Comparison of ENCODE assay signal across 27 cellular contexts in genomic region chr10:80674809-80675208, GRCh38.
"Had no signal": no experiment of that assay in that cellular context is flagged by ENCODE, and none has a peak within 500 bp of the region (broad histone marks: within the 10 kb centered on the region; RNA-seq: fewer than 3 reads in every experiment).

No MANE protein-coding gene starts in this region.

- H3K27ac ChIP-seq: colonic mucosa, coronary artery, dorsolateral prefrontal cortex, epithelial cell of prostate, esophagus muscularis mucosa, esophagus squamous epithelium, foreskin keratinocyte, gastrocnemius medialis, gastroesophageal sphincter, heart left ventricle, heart right ventricle had no signal

- H3K9me3 ChIP-seq: colonic mucosa, esophagus squamous epithelium, gastrocnemius medialis had no signal

- H3K4me3 ChIP-seq: colonic mucosa, coronary artery, dorsolateral prefrontal cortex, esophagus muscularis mucosa, esophagus squamous epithelium, gastrocnemius medialis, gastroesophageal sphincter, heart left ventricle, heart right ventricle had no signal

- H3K4me1 ChIP-seq: colonic mucosa, esophagus muscularis mucosa, esophagus squamous epithelium, foreskin keratinocyte, gastrocnemius medialis, gastroesophageal sphincter, heart left ventricle, heart right ventricle had no signal

- H3K27me3 ChIP-seq: colonic mucosa, esophagus muscularis mucosa, esophagus squamous epithelium, foreskin keratinocyte, gastrocnemius medialis, gastroesophageal sphincter, heart left ventricle, heart right ventricle had no signal

- H3K36me3 ChIP-seq: colonic mucosa, esophagus muscularis mucosa, esophagus squamous epithelium, gastrocnemius medialis, gastroesophageal sphincter, heart left ventricle, heart right ventricle had no signal

- FAIRE-seq: colon, endometrium, endothelial cell of umbilical vein, frontal cortex had no signal

- DNase-seq: colonic mucosa; cortex of kidney; dermis blood vessel endothelial cell; dorsolateral prefrontal cortex; effector CD4-positive, alpha-beta T cell; effector CD8-positive, alpha-beta T cell; effector memory CD4-positive, alpha-beta T cell; effector memory CD8-positive, alpha-beta T cell; erythroblast; esophagus squamous epithelium; foreskin fibroblast; foreskin keratinocyte; foreskin melanocyte; gastrocnemius medialis; glutamatergic neuron; head of caudate nucleus; heart left ventricle; heart right ventricle had no signal

- ATAC-seq: effector memory CD8-positive, alpha-beta T cell; esophagus mucosa; foreskin keratinocyte; gastrocnemius medialis; gastroesophageal sphincter; heart left ventricle; heart right ventricle had no signal
